12 cellular contexts compared by ENCODE assay signal in the genomic region with DNA sequence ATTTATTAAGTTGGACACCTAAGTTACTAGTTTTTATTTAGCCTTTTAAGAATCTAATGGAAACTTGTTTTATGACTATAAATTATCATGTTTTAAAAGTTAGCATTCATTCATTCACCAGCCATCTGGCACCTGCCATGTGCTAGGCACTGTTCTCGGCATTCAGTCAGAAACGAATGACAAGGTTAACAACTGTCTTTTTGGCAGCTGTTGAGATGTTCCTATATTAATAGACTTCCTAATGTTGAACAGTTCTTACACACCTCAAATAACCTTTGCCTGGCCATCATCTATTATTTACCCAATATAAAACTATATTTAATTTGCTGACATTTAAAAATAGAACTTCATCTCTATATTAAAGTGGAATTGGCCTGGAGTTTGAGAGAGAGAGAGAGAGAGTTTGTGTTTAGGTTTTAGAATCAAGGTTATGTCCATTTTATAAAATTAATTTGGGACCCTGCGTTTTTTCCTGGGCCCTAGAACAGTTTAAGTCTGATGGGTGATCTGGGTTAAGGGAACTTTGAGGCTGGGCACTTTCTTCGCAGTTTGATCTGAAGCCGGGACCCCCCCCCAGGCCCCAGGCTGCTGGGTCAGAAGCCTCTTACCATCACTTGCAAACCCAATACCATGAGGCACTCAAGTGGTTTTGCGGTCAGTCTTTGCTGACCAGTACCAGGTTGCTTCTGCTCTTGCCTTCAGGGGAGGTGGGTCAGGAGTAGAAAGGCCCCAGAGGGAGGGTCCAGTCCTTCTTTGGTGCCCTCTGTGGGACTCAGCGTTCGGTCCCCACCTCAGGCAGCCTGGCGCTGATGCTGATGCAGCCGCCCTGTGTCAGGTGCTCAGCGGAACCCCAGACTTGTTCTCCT. TPM values are rescaled to one million over a fixed set of nuclear protein-coding genes. Genes with fewer than 3 reads are reported as not detected.
A peak's percentile ranks its signal among the peaks of the same experiment; 100 is the strongest.
DNase-seq lines count a peak whose midpoint lies in the region; ATAC-seq and TF ChIP-seq lines count a peak whose summit lies in the region.
"Had no signal": no experiment of that assay in that cellular context is flagged by ENCODE, and none has a peak within 500 bp of the region (broad histone marks: within the 10 kb centered on the region; RNA-seq: fewer than 3 reads in every experiment).

No MANE protein-coding gene starts in this region.

- no peak overlapping the region for H3K23ac ChIP-seq in mesenchymal stem cell (ENCODE audit: low read length in 2 of 2)

- H3K9ac ChIP-seq in mammary epithelial cell (ENCODE audit: insufficient read depth, low read length), result no peak overlapping the region
- no peak overlapping the region for H3K9ac ChIP-seq in mesenchymal stem cell (ENCODE audit: low read length)

- no peak overlapping the region for H3K4ac ChIP-seq in mesenchymal stem cell (ENCODE audit: low read depth in 1 of 2, low read length in 2 of 2)

- H3K27ac ChIP-seq in C4-2B, result peak overlapping the region; percentile 73
- H3K27ac ChIP-seq in mammary epithelial cell (ENCODE audit: insufficient read depth, low read depth, low read length), result peak overlapping the region; percentile 9
- H3K27ac ChIP-seq in mesenchymal stem cell (ENCODE audit: low read length, poor library complexity, severe bottlenecking), result no peak overlapping the region
- H3K27ac ChIP-seq: hepatocyte, skin epidermis, thyroid gland had no signal

- no peaks in the 10 kb centered on the region for H4K20me1 ChIP-seq in mammary epithelial cell (ENCODE audit: insufficient read depth, low read length)

- 94% methylated on average over 10 of the region's 11 CpGs for WGBS in mammary epithelial cell (ENCODE audit: low coverage, missing lambda C conversion rate)
- 96% methylated on average over 11 of the region's 11 CpGs for WGBS in mesenchymal stem cell

- H4K8ac ChIP-seq in mesenchymal stem cell (ENCODE audit: low read length), result no peak overlapping the region

- H3K4me1 ChIP-seq in mammary epithelial cell (ENCODE audit: insufficient read depth, low read length) (peaks cover 32% of the 10 kb centered on the region), mesenchymal stem cell (ENCODE audit: control insufficient read depth, insufficient read depth, low read depth, low read length) (peaks cover 16% of the 10 kb centered on the region)

- intact Hi-C loops in mammary epithelial cell (cut with micrococcal nuclease), result loop anchor here (1.0 to 2.0 kb wide), 2 partner anchors 48 to 61 kb away; a partner anchor contains a TSS

- H2BK5ac ChIP-seq in mesenchymal stem cell (ENCODE audit: low read depth, low read length, poor library complexity, severe bottlenecking), result no peak overlapping the region

- H3K18ac ChIP-seq in mesenchymal stem cell (ENCODE audit: low read depth in 1 of 2, low read length in 2 of 2), result no peak overlapping the region

- no peak overlapping the region for H3K4me2 ChIP-seq in mammary epithelial cell (ENCODE audit: insufficient read depth, low read depth, low read length)
- no peak overlapping the region for H3K4me2 ChIP-seq in mesenchymal stem cell (ENCODE audit: low read length, poor library complexity, severe bottlenecking)
- H3K4me2 ChIP-seq: hepatocyte had no signal

- H2AFZ ChIP-seq in mammary epithelial cell (ENCODE audit: low read depth, low read length), result no peak overlapping the region
- no peak overlapping the region for H2AFZ ChIP-seq in mesenchymal stem cell (ENCODE audit: low read depth, low read length)
- H2AFZ ChIP-seq: hepatocyte had no signal

- H3K27me3 ChIP-seq in mammary epithelial cell (ENCODE audit: insufficient read depth, low read length), result no peaks in the 10 kb centered on the region
- no peaks in the 10 kb centered on the region for H3K27me3 ChIP-seq in mesenchymal stem cell (ENCODE audit: control insufficient read depth in 1 of 2, insufficient read depth in 1 of 2, low read length in 2 of 2)
- H3K27me3 ChIP-seq: hepatocyte, thyroid gland had no signal

- CTCF ChIA-PET in mammary epithelial cell (lab: Charles Lee; ENCODE audit: low non-redundant PET), result no interaction called here

- H3K4me3 ChIP-seq in mammary epithelial cell (replicated peaks in 1 of 3; ENCODE audit: insufficient read depth in 1 of 3, low read depth in 2 of 3, low read length in 3 of 3) (no peak overlapping the region), mesenchymal stem cell (ENCODE audit: insufficient read depth in 1 of 2, low read depth in 1 of 2, low read length in 2 of 2) (no peak overlapping the region)
- H3K4me3 ChIP-seq: hepatocyte, skin epidermis, thyroid gland had no signal

- H2BK12ac ChIP-seq in mesenchymal stem cell (ENCODE audit: low read length in 2 of 2), result no peak overlapping the region

- peak overlapping the region; percentile 2 for H4K91ac ChIP-seq in mesenchymal stem cell (ENCODE audit: low read length)

- no peaks in the 10 kb centered on the region for H3K36me3 ChIP-seq in mammary epithelial cell (ENCODE audit: insufficient read depth, low read length)
- H3K36me3 ChIP-seq in mesenchymal stem cell (ENCODE audit: control insufficient read depth in 1 of 2, insufficient read depth in 2 of 2, low read depth in 1 of 2, low read length in 2 of 2), result peaks cover 16 to 22% of the 10 kb centered on the region in 2 experiments
- H3K36me3 ChIP-seq: thyroid gland had no signal

- H3K79me2 ChIP-seq in mammary epithelial cell (ENCODE audit: insufficient read depth, low read length), result no peaks in the 10 kb centered on the region
- H3K79me2 ChIP-seq: hepatocyte had no signal

- TSS peak; percentile 43 for BruUV-seq in mammary epithelial cell (replicated peaks; lab: Mats Ljungman, UMichigan)

- in situ Hi-C loops in mammary epithelial cell (cut with MboI; ENCODE audit: low sequenced_read_pairs in 2 of 2), result no loop called here

- no peak for ATAC-seq in GM21526 (IDR thresholded peaks at IDR 0.05; ENCODE audit: low FRiP score, unreplicated experiment)
- no peak for ATAC-seq in HG03469 (IDR thresholded peaks at IDR 0.05; ENCODE audit: unreplicated experiment)

- dilution Hi-C loops in mammary epithelial cell (cut with HindIII; ENCODE audit: low sequenced_read_pairs), result no loop called here

- TF ChIP-seq CTCF in C4-2B (conservative IDR thresholded peaks at IDR 0.05) (no peak), mammary epithelial cell (conservative IDR thresholded peaks at IDR 0.05 in 1 of 2, IDR thresholded peaks at IDR 0.05 in 1 of 2; ENCODE audit: extremely low read depth in 1 of 2, insufficient read depth in 1 of 2, low read depth in 1 of 2, low read length in 2 of 2) (no peak)

- H2BK120ac ChIP-seq in mesenchymal stem cell (ENCODE audit: low read depth, low read length), result no peak overlapping the region

- no peak overlapping the region for H2BK15ac ChIP-seq in mesenchymal stem cell (ENCODE audit: low read depth, poor library complexity, severe bottlenecking)

- no peak overlapping the region for H2AK5ac ChIP-seq in mesenchymal stem cell (ENCODE audit: low read length, severe bottlenecking)

- peaks cover 10% of the 10 kb centered on the region for H3K79me1 ChIP-seq in mesenchymal stem cell (replicated peaks; ENCODE audit: low read length, poor library complexity, severe bottlenecking)

- DNase-seq in LHCN-M2 (ENCODE audit: low read depth) (peak; percentile 51), mammary epithelial cell (no peak), mesenchymal stem cell (no peak), dedifferentiated amniotic fluid mesenchymal stem cell (ENCODE audit: extremely low spot score) (no peak), NCI-H748 treated with DMSO at 0.1 percent for 48 hours (lab: John Stamatoyannopoulos, UW) (no peak)
- DNase-seq: NCI-H1105, thyroid gland had no signal

- H3K9me3 ChIP-seq in mammary epithelial cell (replicated peaks; ENCODE audit: insufficient read depth, low read length) (no peaks in the 10 kb centered on the region), mesenchymal stem cell (ENCODE audit: control insufficient read depth, low read length) (no peaks in the 10 kb centered on the region)
- H3K9me3 ChIP-seq: thyroid gland had no signal

- H3K14ac ChIP-seq in mesenchymal stem cell (ENCODE audit: low read length in 2 of 2), result no peak overlapping the region

RNA-seq across cellular contexts. Expression of a gene that starts 48.3 kb away (rescaled TPM):
- total RNA-seq in LHCN-M2 (2014; rRNA removed) (23.8 and 30.4 TPM in 2 replicates), mammary epithelial cell (10 to 100 TPM; 26.8 to 49.5 TPM)
- polyA plus RNA-seq in LHCN-M2 (2012), result 41.7 TPM
- 31.6 TPM for polyA plus RNA-seq in mammary epithelial cell
- polyA minus RNA-seq in mammary epithelial cell, result 109 TPM
- 23.1 TPM for polyA plus RNA-seq in mesenchymal stem cell (2013, experiment 1 of 2)
- 25.2 TPM for polyA plus RNA-seq in mesenchymal stem cell (2013, experiment 2 of 2)

RNA-seq across cellular contexts. Expression of a gene that starts 58.1 kb away (rescaled TPM):
- total RNA-seq in LHCN-M2 (2014; rRNA removed) (8.3 and 8.5 TPM in 2 replicates), mammary epithelial cell (10 to 100 TPM in 1 of 2 donors, 1 to 10 TPM in 1; 7.0 to 18.1 TPM)
- 10.5 TPM for polyA plus RNA-seq in LHCN-M2 (2012)
- 4.9 TPM for polyA plus RNA-seq in mammary epithelial cell
- 8.7 TPM for polyA minus RNA-seq in mammary epithelial cell
- polyA plus RNA-seq in mesenchymal stem cell (2013, experiment 1 of 2), result 15.5 TPM
- 15.2 TPM for polyA plus RNA-seq in mesenchymal stem cell (2013, experiment 2 of 2)
